8 cellular contexts compared by ENCODE assay signal in genomic region chr7:106071356-106071998, GRCh38. TPM values are rescaled to one million over a fixed set of nuclear protein-coding genes. Genes with fewer than 3 reads are reported as not detected.
DNase-seq lines count a peak whose midpoint lies in the region; ATAC-seq, FAIRE-seq and TF ChIP-seq lines count a peak whose summit lies in the region.

No MANE protein-coding gene starts in this region.

- no peaks in the 10 kb centered on the region for H3K9me3 ChIP-seq in pancreas

- no peaks in the 10 kb centered on the region for H3K27me3 ChIP-seq in pancreas

- no peaks in the 10 kb centered on the region for H3K9me3 Mint-ChIP-seq in T-helper 2 cell treated with Interferon-gamma antibody and Interleukin-4, amounts not matched to agents 5 μg/mL and 100 μg/mL, for 36 hours
- H3K9me3 Mint-ChIP-seq in effector memory CD8-positive, alpha-beta T cell = no peaks in the 10 kb centered on the region

- H3K36me3 Mint-ChIP-seq in T-helper 2 cell treated with Interferon-gamma antibody and Interleukin-4, amounts not matched to agents 5 μg/mL and 100 μg/mL, for 36 hours (ENCODE audit: low read depth) = peaks cover 4% of the 10 kb centered on the region
- peaks cover 2% of the 10 kb centered on the region for H3K36me3 Mint-ChIP-seq in effector memory CD8-positive, alpha-beta T cell (ENCODE audit: insufficient read depth)

- H3K4me3 Mint-ChIP-seq in T-helper 2 cell treated with Interferon-gamma antibody and Interleukin-4, amounts not matched to agents 5 μg/mL and 100 μg/mL, for 36 hours = peak overlapping the region; percentile 79
- peak overlapping the region; percentile 79 to 81 for H3K4me3 Mint-ChIP-seq in effector memory CD8-positive, alpha-beta T cell

- no peaks in the 10 kb centered on the region for H3K27me3 Mint-ChIP-seq in T-helper 2 cell treated with Interferon-gamma antibody and Interleukin-4, amounts not matched to agents 5 μg/mL and 100 μg/mL, for 36 hours (ENCODE audit: low read depth)
- H3K27me3 Mint-ChIP-seq in effector memory CD8-positive, alpha-beta T cell = no peaks in the 10 kb centered on the region

- no peak overlapping the region for H3K4me3 ChIP-seq in pancreas

- no peak for TF ChIP-seq CTCF in pancreas (IDR thresholded peaks at IDR 0.05)

- DNase-seq in DMS153 (lab: John Stamatoyannopoulos, UW) (peak; percentile 53), pancreas (no peak), NCI-H2171 treated with DMSO at 0.1 percent for 48 hours (lab: John Stamatoyannopoulos, UW) (no peak), posterior vena cava (ENCODE audit: low spot score) (no peak)
- peak; percentile 60 for DNase-seq in T-helper 2 cell treated with Interferon-gamma antibody and Interleukin-4, amounts not matched to agents 5 μg/mL and 100 μg/mL, for 36 hours (ENCODE audit: low spot score)
- DNase-seq in effector memory CD8-positive, alpha-beta T cell = peak; percentile 29 to 44 (median 41)

- FAIRE-seq in pancreas (lab: Jason Lieb, UNC) = no peak

- H3K27ac ChIP-seq in pancreas = peak overlapping the region; percentile 6 to 70 (median 60)

- H3K4me1 ChIP-seq in pancreas = peaks cover 22 to 30% (median 22%) of the 10 kb centered on the region in 3 donors

- intact Hi-C loops in pancreas (cut with DNase I) (no loop called here), posterior vena cava (cut with DNase I) (no loop called here)

- peaks cover 59% of the 10 kb centered on the region for H3K4me1 Mint-ChIP-seq in T-helper 2 cell treated with Interferon-gamma antibody and Interleukin-4, amounts not matched to agents 5 μg/mL and 100 μg/mL, for 36 hours (ENCODE audit: low read depth)
- peaks cover 21 to 36% of the 10 kb centered on the region in 2 donors for H3K4me1 Mint-ChIP-seq in effector memory CD8-positive, alpha-beta T cell (ENCODE audit: low read depth in 2 of 2)

- no peaks in the 10 kb centered on the region for H3K36me3 ChIP-seq in pancreas

- 68 to 74% methylated on average over 9 of the region's 9 CpGs for WGBS in pancreas, 2 donors

- peak overlapping the region; percentile 97 for H3K27ac Mint-ChIP-seq in T-helper 2 cell treated with Interferon-gamma antibody and Interleukin-4, amounts not matched to agents 5 μg/mL and 100 μg/mL, for 36 hours
- peak overlapping the region; percentile 89 to 93 for H3K27ac Mint-ChIP-seq in effector memory CD8-positive, alpha-beta T cell

- ATAC-seq in GM19463 (IDR thresholded peaks at IDR 0.05; ENCODE audit: unreplicated experiment) (peak; percentile 95), HG03521 (IDR thresholded peaks at IDR 0.05; ENCODE audit: unreplicated experiment) (peak; percentile 97), pancreas (peak in 3 of 4 donors; percentile 44 to 69 (median 56))
- ATAC-seq in effector memory CD8-positive, alpha-beta T cell (replicated peaks) = peak; percentile 96

RNA-seq across cellular contexts. Expression of gene SYPL1, which starts 40.6 kb away (rescaled TPM):
- total RNA-seq in pancreas (10 to 100 TPM; 23.4 to 44.7 (median 33.5) TPM), posterior vena cava (10 to 100 TPM; 81.4 to 89.8 TPM)
- polyA plus RNA-seq in pancreas = 10 to 100 TPM; 16.4 to 38.6 TPM

Comparison
In these comparisons a context has a peak if more than half of its experiments do, and no peak if none do; other contexts are left out.
1. DNase-seq: peak in DMS153 (single experiment), T-helper 2 cell treated with Interferon-gamma antibody and Interleukin-4, amounts not matched to agents 5 μg/mL and 100 μg/mL, for 36 hours (single experiment) and effector memory CD8-positive, alpha-beta T cell (3 of 3); none in pancreas (0 of 6), NCI-H2171 treated with DMSO at 0.1 percent for 48 hours (single experiment) and posterior vena cava (single experiment).
2. Peak in every context shown above with its lines, with median percentiles within 50 percentile points of each other: ATAC-seq.